Comparison of ENCODE assay signal across 1 cellular context in genomic region chr9:75089369-75089766, GRCh38.
TF ChIP-seq lines count a peak whose summit lies in the region.

No MANE protein-coding gene starts in this region.

TF ChIP-seq in H1, 55 proteins besides CTCF, POLR2A, EP300 and RAD21 (continued from another document):
- no peak for TF ChIP-seq USF2 (IDR thresholded peaks at IDR 0.05; ENCODE audit: low read length)
- TF ChIP-seq MAFK (IDR thresholded peaks at IDR 0.05; ENCODE audit: low read depth, low read length) = no peak
- no peak for TF ChIP-seq CEBPB (IDR thresholded peaks at IDR 0.05; ENCODE audit: low read depth, low read length)
TF ChIP-seq in H1: peak in this region for 0.
